Comparison of ENCODE assay signal across 12 cellular contexts in genomic region chr2:226703501-226703900, GRCh38.
DNase-seq lines count a peak whose midpoint lies in the region; ATAC-seq and TF ChIP-seq lines count a peak whose summit lies in the region.
"Had no signal": no experiment of that assay in that cellular context is flagged by ENCODE, and none has a peak within 500 bp of the region (broad histone marks: within the 10 kb centered on the region; RNA-seq: fewer than 3 reads in every experiment).

No MANE protein-coding gene starts in this region.

- no peak overlapping the region for H2BK12ac ChIP-seq in mesenchymal stem cell (ENCODE audit: low read length in 2 of 2)

- H2BK120ac ChIP-seq in mesenchymal stem cell (ENCODE audit: low read depth, low read length): no peak overlapping the region

- peak overlapping the region; percentile 56 for H3K4me2 ChIP-seq in HCT116 (ENCODE audit: low read length)
- H3K4me2 ChIP-seq in mesenchymal stem cell (ENCODE audit: low read length, poor library complexity, severe bottlenecking): no peak overlapping the region
- H3K4me2 ChIP-seq in smooth muscle cell: peak overlapping the region; percentile 50

- no peak overlapping the region for H4K91ac ChIP-seq in mesenchymal stem cell (ENCODE audit: low read length)

- H3K9ac ChIP-seq in HCT116 (ENCODE audit: low read length) (peak overlapping the region; percentile 35), mesenchymal stem cell (ENCODE audit: low read length) (no peak overlapping the region), smooth muscle cell (ENCODE audit: low read depth) (no peak overlapping the region)

- intact Hi-C loops in HCT116 (cut with micrococcal nuclease): no loop called here
- intact Hi-C loops in activated CD4-positive, alpha-beta memory T cell treated with anti-CD3 and anti-CD28 coated beads for 36 hours (cut with micrococcal nuclease): no loop called here

- H3K14ac ChIP-seq in mesenchymal stem cell (ENCODE audit: low read length in 2 of 2): no peak overlapping the region

- BruUV-seq in HCT116 (replicated peaks; lab: Mats Ljungman, UMichigan): no TSS peak

- H3F3A ChIP-seq in smooth muscle cell (ENCODE audit: low read depth): peaks cover 10% of the 10 kb centered on the region

- H2AK5ac ChIP-seq in mesenchymal stem cell (ENCODE audit: low read length, severe bottlenecking): no peak overlapping the region

- H3K23ac ChIP-seq in mesenchymal stem cell (ENCODE audit: low read length in 2 of 2): no peak overlapping the region

- no peak for DNase-seq in HCT116 (ENCODE audit: low read depth, low spot score)
- peak; percentile 79 for DNase-seq in NCI-H524 treated with DMSO at 0.1 percent for 48 hours (lab: John Stamatoyannopoulos, UW)
- DNase-seq in mesenchymal stem cell: peak; percentile 39
- no peak for DNase-seq in smooth muscle cell (lab: John Stamatoyannopoulos, UW; ENCODE audit: unreplicated experiment)
- no peak for DNase-seq in stimulated activated CD4-positive, alpha-beta T cell treated with anti-CD3 and anti-CD28 coated beads, Interleukin-1b, Interleukin-23, amount 100 ng/mL, for 48 hours
- no peak for DNase-seq in activated CD4-positive, alpha-beta memory T cell treated with anti-CD3 and anti-CD28 coated beads for 36 hours
- no peak for DNase-seq in activated CD8-positive, alpha-beta memory T cell treated with anti-CD3 and anti-CD28 coated beads, Interleukin-2, amount 10 ng/mL, durations not matched to agents 7 days and 5 days
- DNase-seq: BE2C, H7, NCI-H1436, RPMI8226 had no signal

- no peaks in the 10 kb centered on the region for H3K9me2 ChIP-seq in HCT116 (ENCODE audit: insufficient read depth)

- TF ChIP-seq RAD21 in HCT116 (IDR thresholded peaks at IDR 0.05; ENCODE audit: low read depth): no peak

- no peak for TF ChIP-seq POLR2A in HCT116 (IDR thresholded peaks at IDR 0.05; ENCODE audit: borderline replicate concordance, extremely low read depth, insufficient read depth, insufficient read length)

- H3K4me1 ChIP-seq in HCT116 (ENCODE audit: control insufficient read depth in 1 of 2, insufficient read depth in 2 of 2, low read length in 2 of 2) (peaks cover 41 to 47% of the 10 kb centered on the region in 2 experiments), mesenchymal stem cell (ENCODE audit: control insufficient read depth, insufficient read depth, low read depth, low read length) (peaks cover 2% of the 10 kb centered on the region), smooth muscle cell (ENCODE audit: low read depth) (peaks cover 6% of the 10 kb centered on the region)
- H3K4me1 ChIP-seq: BE2C had no signal

- 0 out of 4 replicates have a peak overlapping the region, but pooled peaks of 1 of the 2 experiments have one; percentile 5 for H3K4me3 ChIP-seq in HCT116 (replicated peaks in 1 of 2; ENCODE audit: low read depth in 1 of 2, low read length in 2 of 2)
- no peak overlapping the region for H3K4me3 ChIP-seq in mesenchymal stem cell (ENCODE audit: insufficient read depth in 1 of 2, low read depth in 1 of 2, low read length in 2 of 2)
- no peak overlapping the region for H3K4me3 ChIP-seq in smooth muscle cell

- H4K8ac ChIP-seq in mesenchymal stem cell (ENCODE audit: low read length): no peak overlapping the region

- H3K36me3 ChIP-seq in HCT116 (ENCODE audit: control insufficient read depth in 1 of 2, insufficient read depth in 2 of 2, low read length in 2 of 2) (no peaks in the 10 kb centered on the region), mesenchymal stem cell (ENCODE audit: control insufficient read depth in 1 of 2, insufficient read depth in 2 of 2, low read depth in 1 of 2, low read length in 2 of 2) (no peaks in the 10 kb centered on the region), smooth muscle cell (ENCODE audit: low read depth) (no peaks in the 10 kb centered on the region)
- H3K36me3 ChIP-seq: BE2C had no signal

- no peak overlapping the region for H3K18ac ChIP-seq in mesenchymal stem cell (ENCODE audit: low read depth in 1 of 2, low read length in 2 of 2)

- WGBS in mesenchymal stem cell: no CpG with 5 or more reads among the region's 3 CpGs
- WGBS in smooth muscle cell (ENCODE audit: low lambda C conversion rate): 67% methylated on average over 3 of the region's 3 CpGs

- TF ChIP-seq CTCF in HCT116 (IDR thresholded peaks at IDR 0.05 in 2 of 3, conservative IDR thresholded peaks at IDR 0.05 in 1 of 3; ENCODE audit: borderline replicate concordance in 1 of 3, insufficient read depth in 1 of 3, low read depth in 2 of 3, low read length in 2 of 3) (no peak), smooth muscle cell (IDR thresholded peaks at IDR 0.05; ENCODE audit: borderline replicate concordance, insufficient read depth, poor library complexity, severe bottlenecking) (no peak)

- peaks cover 4% of the 10 kb centered on the region for H3K4me1 Mint-ChIP-seq in activated CD4-positive, alpha-beta memory T cell treated with anti-CD3 and anti-CD28 coated beads for 36 hours (ENCODE audit: low read depth)
- H3K4me1 Mint-ChIP-seq in activated CD8-positive, alpha-beta memory T cell treated with anti-CD3 and anti-CD28 coated beads, Interleukin-2, amount 10 ng/mL, durations not matched to agents 7 days and 5 days: peaks cover 5% of the 10 kb centered on the region
- H3K4me1 Mint-ChIP-seq: IgD-negative memory B cell had no signal

- no peaks in the 10 kb centered on the region for H3K9me3 Mint-ChIP-seq in activated CD4-positive, alpha-beta memory T cell treated with anti-CD3 and anti-CD28 coated beads for 36 hours
- H3K9me3 Mint-ChIP-seq in activated CD8-positive, alpha-beta memory T cell treated with anti-CD3 and anti-CD28 coated beads, Interleukin-2, amount 10 ng/mL, durations not matched to agents 7 days and 5 days (ENCODE audit: low read depth): peaks cover 2% of the 10 kb centered on the region
- H3K9me3 Mint-ChIP-seq: IgD-negative memory B cell had no signal

- H4K20me1 ChIP-seq in HCT116 (ENCODE audit: insufficient read depth) (no peaks in the 10 kb centered on the region), smooth muscle cell (ENCODE audit: low read depth) (no peaks in the 10 kb centered on the region)

- H3K79me1 ChIP-seq in mesenchymal stem cell (replicated peaks; ENCODE audit: low read length, poor library complexity, severe bottlenecking): no peaks in the 10 kb centered on the region

- no peak overlapping the region for H2BK15ac ChIP-seq in mesenchymal stem cell (ENCODE audit: low read depth, poor library complexity, severe bottlenecking)

- no peaks in the 10 kb centered on the region for H3K9me3 ChIP-seq in HCT116 (ENCODE audit: control insufficient read depth in 1 of 2, insufficient read depth in 1 of 2, low read depth in 1 of 2, low read length in 2 of 2)
- no peaks in the 10 kb centered on the region for H3K9me3 ChIP-seq in mesenchymal stem cell (ENCODE audit: control insufficient read depth, low read length)
- H3K9me3 ChIP-seq in smooth muscle cell (replicated peaks; ENCODE audit: low read depth): no peaks in the 10 kb centered on the region
- H3K9me3 ChIP-seq: BE2C had no signal

- H3K79me2 ChIP-seq in HCT116 (ENCODE audit: insufficient read depth, low read length): no peaks in the 10 kb centered on the region
- H3K79me2 ChIP-seq in smooth muscle cell (ENCODE audit: low read depth): no peaks in the 10 kb centered on the region

- no peak overlapping the region for H3K4me3 Mint-ChIP-seq in activated CD4-positive, alpha-beta memory T cell treated with anti-CD3 and anti-CD28 coated beads for 36 hours
- H3K4me3 Mint-ChIP-seq in activated CD8-positive, alpha-beta memory T cell treated with anti-CD3 and anti-CD28 coated beads, Interleukin-2, amount 10 ng/mL, durations not matched to agents 7 days and 5 days: no peak overlapping the region
- H3K4me3 Mint-ChIP-seq: IgD-negative memory B cell had no signal

- no peaks in the 10 kb centered on the region for H3K27me3 ChIP-seq in HCT116 (ENCODE audit: insufficient read depth, low read length)
- H3K27me3 ChIP-seq in mesenchymal stem cell (ENCODE audit: control insufficient read depth in 1 of 2, insufficient read depth in 1 of 2, low read length in 2 of 2): no peaks in the 10 kb centered on the region
- H3K27me3 ChIP-seq in smooth muscle cell (ENCODE audit: low read depth): no peaks in the 10 kb centered on the region
- H3K27me3 ChIP-seq: BE2C had no signal

- no peak overlapping the region for H3K4ac ChIP-seq in mesenchymal stem cell (ENCODE audit: low read depth in 1 of 2, low read length in 2 of 2)

- POLR2A ChIA-PET in HCT116 (lab: Charles Lee): no interaction called here
- POLR2A ChIA-PET in activated CD4-positive, alpha-beta memory T cell treated with anti-CD3 and anti-CD28 coated beads for 36 hours (lab: Charles Lee): no interaction called here

- H3K36me3 Mint-ChIP-seq in activated CD4-positive, alpha-beta memory T cell treated with anti-CD3 and anti-CD28 coated beads for 36 hours: no peaks in the 10 kb centered on the region
- H3K36me3 Mint-ChIP-seq in activated CD8-positive, alpha-beta memory T cell treated with anti-CD3 and anti-CD28 coated beads, Interleukin-2, amount 10 ng/mL, durations not matched to agents 7 days and 5 days: no peaks in the 10 kb centered on the region
- H3K36me3 Mint-ChIP-seq: IgD-negative memory B cell had no signal

- no peak overlapping the region for H2BK5ac ChIP-seq in mesenchymal stem cell (ENCODE audit: low read depth, low read length, poor library complexity, severe bottlenecking)

- H3K27ac ChIP-seq in HCT116 (ENCODE audit: low read depth, low read length): peak overlapping the region; percentile 52; the same call in 1 of the 2 replicates
- no peak overlapping the region for H3K27ac ChIP-seq in mesenchymal stem cell (ENCODE audit: low read length, poor library complexity, severe bottlenecking)
- no peak overlapping the region for H3K27ac ChIP-seq in smooth muscle cell (ENCODE audit: low read depth)

- CTCF ChIA-PET in HCT116 (lab: Charles Lee): no interaction called here
- CTCF ChIA-PET in activated CD4-positive, alpha-beta memory T cell treated with anti-CD3 and anti-CD28 coated beads for 36 hours (lab: Charles Lee): no interaction called here
- CTCF ChIA-PET in activated CD8-positive, alpha-beta memory T cell treated with anti-CD3 and anti-CD28 coated beads, Interleukin-2, amount 10 ng/mL, durations not matched to agents 7 days and 5 days (lab: Charles Lee): no interaction called here

- no peak for ATAC-seq in HCT116
- no peak for ATAC-seq in activated CD8-positive, alpha-beta memory T cell treated with anti-CD3 and anti-CD28 coated beads, Interleukin-2, amount 10 ng/mL, durations not matched to agents 7 days and 5 days

- peaks cover 2% of the 10 kb centered on the region for H3K27me3 Mint-ChIP-seq in activated CD4-positive, alpha-beta memory T cell treated with anti-CD3 and anti-CD28 coated beads for 36 hours
- peaks cover 12% of the 10 kb centered on the region for H3K27me3 Mint-ChIP-seq in activated CD8-positive, alpha-beta memory T cell treated with anti-CD3 and anti-CD28 coated beads, Interleukin-2, amount 10 ng/mL, durations not matched to agents 7 days and 5 days

- RAD21 ChIA-PET in HCT116 (lab: Charles Lee; ENCODE audit: low non-redundant PET in 1 of 2, low total read pairs in 2 of 2, uncharacterized antibody in 2 of 2, unreplicated experiment in 2 of 2): no interaction called here

- H2AFZ ChIP-seq in HCT116 (ENCODE audit: low read depth, low read length, poor library complexity, severe bottlenecking) (peak overlapping the region; percentile 92), mesenchymal stem cell (ENCODE audit: low read depth, low read length) (no peak overlapping the region), smooth muscle cell (ENCODE audit: low read depth) (no peak overlapping the region)

- no peak overlapping the region for H3K27ac Mint-ChIP-seq in activated CD4-positive, alpha-beta memory T cell treated with anti-CD3 and anti-CD28 coated beads for 36 hours
- no peak overlapping the region for H3K27ac Mint-ChIP-seq in activated CD8-positive, alpha-beta memory T cell treated with anti-CD3 and anti-CD28 coated beads, Interleukin-2, amount 10 ng/mL, durations not matched to agents 7 days and 5 days
- H3K27ac Mint-ChIP-seq: IgD-negative memory B cell had no signal

Comparison
In these comparisons a context has a peak if more than half of its experiments do, and no peak if none do; other contexts are left out.
1. DNase-seq: peak in NCI-H524 treated with DMSO at 0.1 percent for 48 hours (single experiment) and mesenchymal stem cell (single experiment); none in HCT116 (single experiment), smooth muscle cell (single experiment), stimulated activated CD4-positive, alpha-beta T cell treated with anti-CD3 and anti-CD28 coated beads, Interleukin-1b, Interleukin-23, amount 100 ng/mL, for 48 hours (single experiment), activated CD4-positive, alpha-beta memory T cell treated with anti-CD3 and anti-CD28 coated beads for 36 hours (single experiment) and activated CD8-positive, alpha-beta memory T cell treated with anti-CD3 and anti-CD28 coated beads, Interleukin-2, amount 10 ng/mL, durations not matched to agents 7 days and 5 days (single experiment).